ENCODE assay signal across 15 cellular contexts in the genomic region with DNA sequence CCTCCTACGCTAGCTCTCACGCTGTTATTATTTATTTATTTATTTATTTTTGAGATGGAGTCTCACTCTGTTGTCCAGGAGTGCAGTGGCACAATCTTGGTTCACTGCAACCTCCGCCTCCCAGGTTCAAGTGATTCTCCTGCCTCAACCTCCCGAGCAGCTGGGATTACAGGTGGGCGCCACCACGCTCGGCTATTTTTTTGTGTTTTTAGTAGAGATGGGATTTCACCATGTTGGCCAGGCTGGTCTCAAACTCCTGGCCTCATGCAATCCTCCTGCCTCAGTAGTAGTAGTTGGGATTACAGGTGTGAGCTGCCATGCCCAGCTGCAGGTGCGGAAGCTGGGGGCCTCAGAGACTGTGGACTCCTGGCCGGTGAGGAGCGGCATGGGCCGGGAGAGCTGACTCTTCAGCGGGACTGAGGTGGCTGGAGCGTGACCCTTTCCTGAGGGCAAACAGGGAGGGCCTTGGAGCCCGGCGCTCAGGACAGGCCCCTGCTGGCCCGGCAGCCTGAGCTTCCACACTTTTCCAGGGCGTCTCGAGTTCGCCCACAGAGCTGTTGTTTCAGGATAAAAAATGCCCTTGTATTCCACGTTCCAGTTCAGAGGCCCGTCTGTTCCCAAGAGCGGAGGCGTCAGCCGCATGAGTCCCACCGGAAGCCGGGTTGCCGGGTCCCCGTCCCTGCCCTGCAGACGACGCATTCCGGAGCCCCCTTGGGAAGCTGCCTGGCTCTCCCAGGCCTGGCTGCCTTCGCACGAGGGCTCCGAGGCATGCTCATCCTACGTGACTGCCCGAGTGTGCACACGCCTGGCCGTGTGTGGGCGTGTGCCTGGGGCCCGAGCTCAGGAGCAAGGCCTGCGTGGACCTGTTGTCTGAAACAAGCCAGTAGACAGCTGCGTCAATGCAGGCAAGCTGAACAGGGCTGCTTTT.
DNase-seq lines count a peak whose midpoint lies in the region; ATAC-seq and TF ChIP-seq lines count a peak whose summit lies in the region.
"Had no signal": no experiment of that assay in that cellular context is flagged by ENCODE, and none has a peak within 500 bp of the region (broad histone marks: within the 10 kb centered on the region; RNA-seq: fewer than 3 reads in every experiment).

No MANE protein-coding gene starts in this region.

- H3K36me3 ChIP-seq in spleen (no peaks in the 10 kb centered on the region), Peyer's patch (no peaks in the 10 kb centered on the region)
- H3K36me3 ChIP-seq: adrenal gland, thyroid gland had no signal

- peaks cover 0 to 4% (median 1%) of the 10 kb centered on the region in 8 donors for H3K9me3 ChIP-seq in spleen
- no peaks in the 10 kb centered on the region for H3K9me3 ChIP-seq in Peyer's patch
- H3K9me3 ChIP-seq: adrenal gland, thyroid gland had no signal

- DNase-seq in SK-MEL-5 (ENCODE audit: low read depth, low spot score) (peak; percentile 2), fibroblast of mammary gland (ENCODE audit: low read depth) (peak; percentile 33), left lobe of liver (ENCODE audit: low spot score) (no peak), spleen (peak; percentile 70), SHP77 (lab: John Stamatoyannopoulos, UW) (no peak), Peyer's patch (no peak)
- DNase-seq: islet precursor cell, NCI-H2081, NCI-H524 treated with DMSO at 0.1 percent for 48 hours, T-cell had no signal

- H3K4me3 ChIP-seq in fibroblast of mammary gland (ENCODE audit: control insufficient read depth, low read depth, low read length) = no peak overlapping the region
- H3K4me3 ChIP-seq in spleen = no peak overlapping the region
- H3K4me3 ChIP-seq in Peyer's patch = no peak overlapping the region
- H3K4me3 ChIP-seq: adrenal gland, mucosa of descending colon, thyroid gland had no signal

- TF ChIP-seq CTCF in fibroblast of mammary gland (conservative IDR thresholded peaks at IDR 0.05; ENCODE audit: control insufficient read depth, insufficient read depth, low read depth, low read length) = no peak
- TF ChIP-seq CTCF in spleen (IDR thresholded peaks at IDR 0.05 in 8 of 11, conservative IDR thresholded peaks at IDR 0.05 in 3 of 11) = no peak
- TF ChIP-seq CTCF in Peyer's patch (IDR thresholded peaks at IDR 0.05) = no peak

- ATAC-seq in left lobe of liver (peak; percentile 18), HG03439 (IDR thresholded peaks at IDR 0.05; ENCODE audit: unreplicated experiment) (no peak), GM21786 (IDR thresholded peaks at IDR 0.05; ENCODE audit: unreplicated experiment) (no peak)
- ATAC-seq: T-cell had no signal

- intact Hi-C loops in spleen (cut with DNase I; ENCODE audit: low total_unique reads) = no loop called here

- no peak for TF ChIP-seq POLR2A in spleen (IDR thresholded peaks at IDR 0.05)
- no peak for TF ChIP-seq POLR2A in Peyer's patch (IDR thresholded peaks at IDR 0.05)

- peaks cover 0 to 13% (median 6%) of the 10 kb centered on the region in 6 donors for H3K4me1 ChIP-seq in spleen
- H3K4me1 ChIP-seq in Peyer's patch = no peaks in the 10 kb centered on the region
- H3K4me1 ChIP-seq: adrenal gland had no signal

- 85 to 89% (median 88%) methylated on average over 25 to 42 of the region's 42 CpGs for WGBS in spleen, 5 donors

- H3K27ac ChIP-seq in spleen (no peak overlapping the region), Peyer's patch (no peak overlapping the region)
- H3K27ac ChIP-seq: adrenal gland, thyroid gland had no signal

- H3K27me3 ChIP-seq in spleen (replicated peaks in 1 of 7) (peaks cover 0 to 57% (median 0%) of the 10 kb centered on the region in 7 donors), Peyer's patch (no peaks in the 10 kb centered on the region)
- H3K27me3 ChIP-seq: adrenal gland, thyroid gland had no signal

- in situ Hi-C loops in SK-MEL-5 (cut with HindIII; ENCODE audit: low pct_unique_long_range_greater_than_20kb, low sequenced_read_pairs) = no loop called here

Comparison
In these comparisons a context has a peak if more than half of its experiments do, and no peak if none do; other contexts are left out.
1. DNase-seq: peak in SK-MEL-5 (single experiment), fibroblast of mammary gland (single experiment) and spleen (single experiment); none in left lobe of liver (single experiment), SHP77 (0 of 2) and Peyer's patch (0 of 3).